Comparison of ENCODE assay signal across 16 cellular contexts in the genomic region with DNA sequence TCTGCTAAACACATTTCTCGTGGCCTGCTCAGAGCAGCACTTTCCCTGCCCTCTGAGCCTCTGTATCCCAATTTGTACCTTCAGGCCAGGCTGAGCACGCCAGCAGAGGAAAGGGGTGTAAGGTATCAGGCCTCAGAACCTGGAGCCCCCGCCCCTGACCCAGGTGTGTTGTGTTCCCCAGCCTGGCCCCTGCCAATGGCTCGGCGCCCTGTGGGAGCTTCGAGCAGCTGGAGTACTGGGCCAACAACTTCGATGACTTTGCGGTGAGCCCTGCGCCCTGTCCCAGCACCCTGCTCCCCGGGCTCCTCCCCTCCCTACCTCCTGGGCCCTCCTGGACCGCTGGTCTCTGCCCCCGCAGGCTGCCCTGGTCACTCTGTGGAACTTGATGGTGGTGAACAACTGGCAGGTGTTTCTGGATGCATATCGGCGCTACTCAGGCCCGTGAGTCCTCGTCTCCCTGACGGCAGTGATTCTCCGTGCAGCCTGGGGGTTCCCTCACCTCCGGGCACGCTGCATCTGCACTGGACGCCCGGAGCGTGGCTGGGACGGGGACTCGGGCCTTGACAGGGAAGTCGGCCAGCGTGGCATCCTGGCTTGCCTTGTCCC.
"Had no signal": no experiment of that assay in that cellular context is flagged by ENCODE, and none has a peak within 500 bp of the region (broad histone marks: within the 10 kb centered on the region; RNA-seq: fewer than 3 reads in every experiment).

No MANE protein-coding gene starts in this region.

- H3K27ac ChIP-seq: body of pancreas, gastrocnemius medialis, ovary, upper lobe of right lung had no signal

- H3K4me3 Mint-ChIP-seq: activated B cell treated with CpG ODN at 0.5 μM for 24 hours; activated CD8-positive, alpha-beta T cell treated with anti-CD3 and anti-CD28 coated beads, Interleukin-2, amount 10 ng/mL, durations not matched to agents 7 days and 5 days; activated naive CD8-positive, alpha-beta T cell treated with anti-CD3 and anti-CD28 coated beads, Interleukin-2, amount 10 ng/mL, durations not matched to agents 7 days and 5 days; activated T-cell treated with anti-CD3 and anti-CD28 coated beads, Interleukin-2, amount 50 U/mL, for 24 hours; naive thymus-derived CD8-positive, alpha-beta T cell; stimulated activated naive CD8-positive, alpha-beta T cell treated with anti-CD3 and anti-CD28 coated beads, Interleukin-15, Interleukin-2, amounts not matched to agents 100 ng/mL and 50 ng/mL, for 24 hours had no signal

- DNase-seq: activated B cell treated with CpG ODN at 0.5 μM for 24 hours; activated CD4-positive, alpha-beta T cell treated with anti-CD3 and anti-CD28 coated beads for 48 hours; activated CD8-positive, alpha-beta T cell treated with anti-CD3 and anti-CD28 coated beads, Interleukin-2, amount 10 ng/mL, durations not matched to agents 7 days and 5 days; activated naive CD4-positive, alpha-beta T cell treated with Interleukin-2 at 50 U/mL for 16 hours; activated naive CD8-positive, alpha-beta T cell treated with anti-CD3 and anti-CD28 coated beads, Interleukin-2, amount 10 ng/mL, durations not matched to agents 7 days and 5 days; activated T-cell treated with anti-CD3 and anti-CD28 coated beads, Interleukin-2, amount 50 U/mL, for 24 hours; body of pancreas; gastrocnemius medialis; naive thymus-derived CD8-positive, alpha-beta T cell; stimulated activated CD4-positive, alpha-beta T cell treated with anti-CD3 and anti-CD28 coated beads, Interleukin-12 subunit alpha, Interleukin-12 subunit beta, amount 100 ng/mL, for 4 hours; stimulated activated CD4-positive, alpha-beta T cell treated with anti-CD3 and anti-CD28 coated beads, Interleukin-1b, Interleukin-23, amount 100 ng/mL, for 48 hours; upper lobe of right lung had no signal

- H3K36me3 ChIP-seq: ovary had no signal

- H3K27me3 ChIP-seq: body of pancreas, gastrocnemius medialis, ovary, testis, upper lobe of right lung had no signal

- H3K27ac Mint-ChIP-seq: activated B cell treated with CpG ODN at 0.5 μM for 24 hours; activated CD8-positive, alpha-beta T cell treated with anti-CD3 and anti-CD28 coated beads, Interleukin-2, amount 10 ng/mL, durations not matched to agents 7 days and 5 days; activated naive CD8-positive, alpha-beta T cell treated with anti-CD3 and anti-CD28 coated beads, Interleukin-2, amount 10 ng/mL, durations not matched to agents 7 days and 5 days; activated T-cell treated with anti-CD3 and anti-CD28 coated beads, Interleukin-2, amount 50 U/mL, for 24 hours; activated T-helper 2 cell treated with anti-CD3 and anti-CD28 coated beads, Interferon-gamma antibody, Interleukin-2, Interleukin-4, amounts not matched to agents 10 μg/mL and 5 μg/mL and 100 μg/mL, durations not matched to agents 14 hours and 24 hours and 36 hours; stimulated activated naive CD8-positive, alpha-beta T cell treated with anti-CD3 and anti-CD28 coated beads, Interleukin-15, Interleukin-2, amounts not matched to agents 100 ng/mL and 50 ng/mL, for 24 hours had no signal

- H3K4me1 ChIP-seq: testis, upper lobe of right lung had no signal

- H3K4me3 ChIP-seq: body of pancreas, gastrocnemius medialis, ovary, testis, upper lobe of right lung had no signal

- H3K9me3 Mint-ChIP-seq: activated B cell treated with CpG ODN at 0.5 μM for 24 hours; activated naive CD8-positive, alpha-beta T cell treated with anti-CD3 and anti-CD28 coated beads, Interleukin-2, amount 10 ng/mL, durations not matched to agents 7 days and 5 days; activated T-cell treated with anti-CD3 and anti-CD28 coated beads, Interleukin-2, amount 50 U/mL, for 24 hours; activated T-helper 2 cell treated with anti-CD3 and anti-CD28 coated beads, Interferon-gamma antibody, Interleukin-2, Interleukin-4, amounts not matched to agents 10 μg/mL and 5 μg/mL and 100 μg/mL, durations not matched to agents 14 hours and 24 hours and 36 hours; naive thymus-derived CD8-positive, alpha-beta T cell; stimulated activated naive CD8-positive, alpha-beta T cell treated with anti-CD3 and anti-CD28 coated beads, Interleukin-15, Interleukin-2, amounts not matched to agents 100 ng/mL and 50 ng/mL, for 24 hours had no signal

- H3K9me3 ChIP-seq: body of pancreas, gastrocnemius medialis, ovary, testis, upper lobe of right lung had no signal

- H3K27me3 Mint-ChIP-seq: activated B cell treated with CpG ODN at 0.5 μM for 24 hours; activated naive CD8-positive, alpha-beta T cell treated with anti-CD3 and anti-CD28 coated beads, Interleukin-2, amount 10 ng/mL, durations not matched to agents 7 days and 5 days; activated T-cell treated with anti-CD3 and anti-CD28 coated beads, Interleukin-2, amount 50 U/mL, for 24 hours; naive thymus-derived CD8-positive, alpha-beta T cell; stimulated activated naive CD8-positive, alpha-beta T cell treated with anti-CD3 and anti-CD28 coated beads, Interleukin-15, Interleukin-2, amounts not matched to agents 100 ng/mL and 50 ng/mL, for 24 hours had no signal

- ATAC-seq: activated CD8-positive, alpha-beta T cell treated with anti-CD3 and anti-CD28 coated beads, Interleukin-2, amount 10 ng/mL, durations not matched to agents 7 days and 5 days; body of pancreas; gastrocnemius medialis; naive thymus-derived CD8-positive, alpha-beta T cell; upper lobe of right lung had no signal
